8 cellular contexts compared by ENCODE assay signal in the genomic region with DNA sequence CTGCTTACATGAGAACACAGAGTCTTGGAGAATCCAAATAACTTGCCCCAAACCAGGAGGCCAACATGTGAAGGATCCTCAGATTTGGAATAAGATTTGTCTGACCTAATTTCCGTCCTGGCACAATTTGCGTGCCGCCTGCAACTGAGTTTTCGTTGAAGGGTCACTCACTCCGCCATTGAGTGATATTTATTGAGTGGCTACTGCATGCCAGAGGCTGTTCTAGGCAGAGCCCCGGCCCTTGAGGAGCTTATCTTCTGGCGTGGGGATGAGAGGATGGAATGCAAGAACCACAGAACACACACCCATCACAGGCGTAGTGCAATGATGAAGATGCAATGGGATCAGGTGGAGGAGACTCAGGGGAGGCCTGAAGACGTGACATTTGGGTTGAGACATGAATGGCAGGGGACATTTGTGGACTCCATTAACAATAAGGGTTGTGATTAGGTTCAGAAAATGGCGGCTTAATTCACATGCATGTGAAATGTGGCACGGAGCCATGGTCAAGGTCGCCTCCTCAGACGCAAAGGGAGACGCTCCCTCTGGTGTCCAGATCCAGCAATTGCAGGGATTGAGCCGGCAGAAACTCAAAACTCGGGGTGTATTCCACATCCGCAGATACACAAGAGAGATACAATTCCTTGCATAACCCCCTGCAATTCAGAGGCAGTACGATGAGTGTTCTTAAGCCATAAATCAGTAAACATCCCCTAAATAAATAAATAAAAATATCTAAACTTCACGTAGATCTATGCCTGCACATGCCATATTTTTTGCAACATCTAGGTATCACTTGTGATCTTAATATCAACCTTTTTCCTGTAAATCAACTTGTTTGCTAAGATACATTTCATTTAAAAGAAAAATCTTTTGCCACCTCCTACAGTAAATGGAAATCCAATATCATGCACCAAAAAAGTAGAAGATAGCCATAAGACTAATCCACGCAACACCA.
A peak's percentile ranks its signal among the peaks of the same experiment; 100 is the strongest.
DNase-seq lines count a peak whose midpoint lies in the region; ATAC-seq and TF ChIP-seq lines count a peak whose summit lies in the region.

No MANE protein-coding gene starts in this region.

- no peaks in the 10 kb centered on the region for H3K4me1 ChIP-seq in Loucy (ENCODE audit: insufficient read depth, low read length, poor library complexity, severe bottlenecking)
- H3K4me1 ChIP-seq in neuron (ENCODE audit: insufficient read depth, low read length) = peaks cover 4% of the 10 kb centered on the region

- no peaks in the 10 kb centered on the region for H3K79me2 ChIP-seq in Loucy (ENCODE audit: insufficient read depth, low read length)

- no peaks in the 10 kb centered on the region for H3K9me2 ChIP-seq in Loucy (replicated peaks; ENCODE audit: low read depth, low read length)

- H3K27me3 ChIP-seq in Loucy (ENCODE audit: insufficient read depth, low read length, poor library complexity, severe bottlenecking) (no peaks in the 10 kb centered on the region), neuron (ENCODE audit: insufficient read depth, low read length) (peaks cover 4% of the 10 kb centered on the region)

- no peak overlapping the region for H3K4me2 ChIP-seq in Loucy (ENCODE audit: low read depth, low read length, poor library complexity, severe bottlenecking)

- no peak for ATAC-seq in HG03469 (IDR thresholded peaks at IDR 0.05; ENCODE audit: unreplicated experiment)

- H4K20me1 ChIP-seq in Loucy (ENCODE audit: insufficient read depth, low read length, poor library complexity, severe bottlenecking) = no peaks in the 10 kb centered on the region

- DNase-seq in ELR (ENCODE audit: low read depth) (peak; percentile 87), RKO (ENCODE audit: low spot score) (peak; percentile 83), fibroblast of the conjunctiva (ENCODE audit: low read depth) (peak; percentile 70), superior temporal gyrus (ENCODE audit: extremely low spot score) (peak; percentile 93)
- peak; percentile 22 to 35 for DNase-seq in activated T-helper 1 cell treated with anti-CD3 and anti-CD28 coated beads, Interleukin-2, amount 50 U/mL, for 16 hours (ENCODE audit: low read depth in 1 of 2, low spot score in 1 of 2)

- H3K9me3 ChIP-seq in Loucy (ENCODE audit: insufficient read depth, low read depth, low read length) = no peaks in the 10 kb centered on the region
- H3K9me3 ChIP-seq in neuron (ENCODE audit: low read length) = no peaks in the 10 kb centered on the region

- H3F3A ChIP-seq in Loucy (ENCODE audit: low read depth) = no peaks in the 10 kb centered on the region

- H2AFZ ChIP-seq in Loucy (ENCODE audit: low read length) = peak overlapping the region; percentile 90
- H2AFZ ChIP-seq in neuron (ENCODE audit: low read depth, low read length) = peak overlapping the region; percentile 2

- no peak overlapping the region for H3K9ac ChIP-seq in Loucy (ENCODE audit: low read depth, low read length, poor library complexity, severe bottlenecking)

- peak; percentile 93 for TF ChIP-seq CTCF in Loucy (conservative IDR thresholded peaks at IDR 0.05; ENCODE audit: low read length)

- H3K4me3 ChIP-seq in Loucy (ENCODE audit: low read length, poor library complexity, severe bottlenecking) (no peak overlapping the region), neuron (ENCODE audit: low read length) (no peak overlapping the region)

- H3K36me3 ChIP-seq in Loucy (ENCODE audit: insufficient read depth, low read length) (no peaks in the 10 kb centered on the region), neuron (ENCODE audit: insufficient read depth, low read length) (no peaks in the 10 kb centered on the region)

Comparison
In these comparisons a context has a peak if more than half of its experiments do, and no peak if none do; other contexts are left out.
1. DNase-seq: peak in every context shown above with its lines; median percentile 93 in superior temporal gyrus; 87 in ELR; 83 in RKO; 70 in fibroblast of the conjunctiva; 28 in activated T-helper 1 cell treated with anti-CD3 and anti-CD28 coated beads, Interleukin-2, amount 50 U/mL, for 16 hours.